In genomic region chr19:4140237-4140711, GRCh38 we compare ENCODE assay signal across 8 cellular contexts. TPM values are rescaled to one million over a fixed set of nuclear protein-coding genes. Genes with fewer than 3 reads are reported as not detected.
A peak's percentile ranks its signal among the peaks of the same experiment; 100 is the strongest.
DNase-seq lines count a peak whose midpoint lies in the region; ATAC-seq and TF ChIP-seq lines count a peak whose summit lies in the region.

No MANE protein-coding gene starts in this region.

- H3K27ac Mint-ChIP-seq in Caco-2 (ENCODE audit: unreplicated experiment) (no peak overlapping the region), glutamatergic neuron (ENCODE audit: unreplicated experiment) (no peak overlapping the region)
- H3K27ac Mint-ChIP-seq in activated CD8-positive, alpha-beta T cell treated with anti-CD3 and anti-CD28 coated beads, Interleukin-2, amount 10 ng/mL, durations not matched to agents 7 days and 5 days, result no peak overlapping the region

- peak; percentile 86 for ATAC-seq in activated CD8-positive, alpha-beta T cell treated with anti-CD3 and anti-CD28 coated beads, Interleukin-2, amount 10 ng/mL, durations not matched to agents 7 days and 5 days
- ATAC-seq in psoas muscle, result peak; percentile 71 to 90 (median 80)
- no peak for ATAC-seq in HG03135 (IDR thresholded peaks at IDR 0.05; ENCODE audit: unreplicated experiment)
- ATAC-seq in GM21723 (IDR thresholded peaks at IDR 0.05; ENCODE audit: unreplicated experiment), result no peak

- H3K9me3 Mint-ChIP-seq in Caco-2 (ENCODE audit: unreplicated experiment) (no peaks in the 10 kb centered on the region), glutamatergic neuron (ENCODE audit: unreplicated experiment) (peaks cover 4% of the 10 kb centered on the region)
- H3K9me3 Mint-ChIP-seq in activated CD8-positive, alpha-beta T cell treated with anti-CD3 and anti-CD28 coated beads, Interleukin-2, amount 10 ng/mL, durations not matched to agents 7 days and 5 days (ENCODE audit: insufficient read depth), result no peaks in the 10 kb centered on the region

- CTCF ChIA-PET in Caco-2 (lab: Charles Lee), result interaction anchor here (0.5 to 1.8 kb wide), 20 partner anchors 8 to 1663 kb away, joined by 3 to 15 read pairs (median 3); partner anchors contain the start of genes DAPK3, KDM4B and YJU2
- CTCF ChIA-PET in activated CD8-positive, alpha-beta T cell treated with anti-CD3 and anti-CD28 coated beads, Interleukin-2, amount 10 ng/mL, durations not matched to agents 7 days and 5 days (lab: Charles Lee), result interaction anchor here (0.6 to 3.3 kb wide), 42 partner anchors 11 to 492 kb away, joined by 3 to 36 read pairs (median 5); partner anchors contain the start of genes CREB3L3, EEF2 and ZBTB7A

- H3K27me3 ChIP-seq in Caco-2 (replicated peaks; ENCODE audit: control insufficient read depth, insufficient read depth, low read length), result no peaks in the 10 kb centered on the region
- H3K27me3 ChIP-seq in HAP-1 (ENCODE audit: low read depth), result peaks cover 4% of the 10 kb centered on the region; the same call in 1 of the 2 replicates
- H3K27me3 ChIP-seq in psoas muscle (ENCODE audit: insufficient read depth in 3 of 3, low read length in 2 of 3), result peaks cover 0 to 2% (median 0%) of the 10 kb centered on the region in 3 donors

- WGBS in psoas muscle, 3 donors, result 25 to 29% (median 28%) methylated on average over 12 of the region's 12 CpGs

- intact Hi-C loops in Caco-2 (cut with micrococcal nuclease; ENCODE audit: unreplicated experiment) (no loop called here), psoas muscle (cut with DNase I) (loop anchor here in 1 of 2 donors (5.0 kb wide), 1 partner anchor 67 kb away; no protein-coding TSS in a partner anchor)

- no TSS peak for BruUV-seq in Caco-2 (replicated peaks; lab: Mats Ljungman, UMichigan)

- H3K36me3 ChIP-seq in Caco-2 (ENCODE audit: control insufficient read depth, insufficient read depth, low read length) (no peaks in the 10 kb centered on the region), HAP-1 (replicated peaks) (no peaks in the 10 kb centered on the region), psoas muscle (ENCODE audit: insufficient read depth in 1 of 2, low read depth in 1 of 2) (no peaks in the 10 kb centered on the region)

- peaks cover 4% of the 10 kb centered on the region for H3K36me3 Mint-ChIP-seq in Caco-2 (ENCODE audit: insufficient read depth, unreplicated experiment)
- H3K36me3 Mint-ChIP-seq in activated CD8-positive, alpha-beta T cell treated with anti-CD3 and anti-CD28 coated beads, Interleukin-2, amount 10 ng/mL, durations not matched to agents 7 days and 5 days (ENCODE audit: low read depth), result no peaks in the 10 kb centered on the region
- no peaks in the 10 kb centered on the region for H3K36me3 Mint-ChIP-seq in glutamatergic neuron (ENCODE audit: unreplicated experiment)

- no peak overlapping the region for H3K4me3 Mint-ChIP-seq in Caco-2 (ENCODE audit: unreplicated experiment)
- peak overlapping the region; percentile 5 for H3K4me3 Mint-ChIP-seq in activated CD8-positive, alpha-beta T cell treated with anti-CD3 and anti-CD28 coated beads, Interleukin-2, amount 10 ng/mL, durations not matched to agents 7 days and 5 days
- no peak overlapping the region for H3K4me3 Mint-ChIP-seq in glutamatergic neuron (ENCODE audit: unreplicated experiment)

- TF ChIP-seq CTCF in Caco-2 (IDR thresholded peaks at IDR 0.05; ENCODE audit: insufficient read depth in 1 of 2, low read depth in 1 of 2, low read length in 1 of 2, severe bottlenecking in 1 of 2, unreplicated experiment in 1 of 2) (peak; percentile 34 to 75), glutamatergic neuron (IDR thresholded peaks at IDR 0.05; ENCODE audit: partially characterized antibody, unreplicated experiment) (no peak), psoas muscle (IDR thresholded peaks at IDR 0.05) (peak; percentile 60)

- H3K27me3 Mint-ChIP-seq in Caco-2 (ENCODE audit: insufficient read depth, unreplicated experiment) (no peaks in the 10 kb centered on the region), glutamatergic neuron (ENCODE audit: unreplicated experiment) (peaks cover 2% of the 10 kb centered on the region)
- peaks cover 9% of the 10 kb centered on the region for H3K27me3 Mint-ChIP-seq in activated CD8-positive, alpha-beta T cell treated with anti-CD3 and anti-CD28 coated beads, Interleukin-2, amount 10 ng/mL, durations not matched to agents 7 days and 5 days (ENCODE audit: low read depth)

- in situ Hi-C loops in HAP-1 (cut with MboI; ENCODE audit: low sequenced_read_pairs), result no loop called here

- H3K4me1 Mint-ChIP-seq in Caco-2 (ENCODE audit: low read depth, unreplicated experiment) (peaks cover 8% of the 10 kb centered on the region), glutamatergic neuron (ENCODE audit: low read depth, unreplicated experiment) (no peaks in the 10 kb centered on the region)
- peaks cover 15% of the 10 kb centered on the region for H3K4me1 Mint-ChIP-seq in activated CD8-positive, alpha-beta T cell treated with anti-CD3 and anti-CD28 coated beads, Interleukin-2, amount 10 ng/mL, durations not matched to agents 7 days and 5 days (ENCODE audit: low read depth)

- POLR2A ChIA-PET in Caco-2 (lab: Charles Lee), result interaction anchor here (0.6 to 1.0 kb wide), 2 partner anchors 9 to 970 kb away, joined by 3 to 4 read pairs; no protein-coding TSS in a partner anchor
- POLR2A ChIA-PET in activated CD8-positive, alpha-beta T cell treated with anti-CD3 and anti-CD28 coated beads, Interleukin-2, amount 10 ng/mL, durations not matched to agents 7 days and 5 days (lab: Charles Lee), result interaction anchor here (1.0 to 1.4 kb wide), 2 partner anchors 51 to 155 kb away, joined by 5 read pairs; partner anchors contain the start of gene EEF2

- H3K27ac ChIP-seq in psoas muscle, result no peak overlapping the region

- no peaks in the 10 kb centered on the region for H3K9me3 ChIP-seq in Caco-2
- H3K9me3 ChIP-seq in HAP-1, result no peaks in the 10 kb centered on the region
- H3K9me3 ChIP-seq in psoas muscle, result no peaks in the 10 kb centered on the region

- H3K4me3 ChIP-seq in Caco-2 (ENCODE audit: low read depth, low read length) (no peak overlapping the region), HAP-1 (no peak overlapping the region), psoas muscle (no peak overlapping the region)

- H3K4me1 ChIP-seq in Caco-2 (peaks cover 10% of the 10 kb centered on the region), HAP-1 (no peaks in the 10 kb centered on the region), psoas muscle (no peaks in the 10 kb centered on the region)

- DNase-seq in Caco-2, result peak; percentile 60 to 61
- peak; percentile 76 to 80 for DNase-seq in HAP-1 (ENCODE audit: low spot score in 2 of 2)
- DNase-seq in NCI-H524 (lab: John Stamatoyannopoulos, UW), result peak; percentile 52 to 76
- DNase-seq in activated CD8-positive, alpha-beta T cell treated with anti-CD3 and anti-CD28 coated beads, Interleukin-2, amount 10 ng/mL, durations not matched to agents 7 days and 5 days, result peak; percentile 54
- peak; percentile 49 for DNase-seq in glutamatergic neuron
- no peak for DNase-seq in psoas muscle

RNA-seq across cellular contexts. Expression of gene CREB3L3, which starts 13.2 kb away (rescaled TPM):
- total RNA-seq in Caco-2 (2022) (1.1 and 2.3 TPM in 2 replicates), glutamatergic neuron (ENCODE audit: unreplicated experiment) (not detected), psoas muscle (not detected)
- total RNA-seq in activated CD8-positive, alpha-beta T cell treated with anti-CD3 and anti-CD28 coated beads, Interleukin-2, amount 10 ng/mL, durations not matched to agents 7 days and 5 days, result under 1 TPM; 0.16 to 0.18 TPM
- under 1 TPM in 2 of 3 donors, not detected in 1; 0.04 to 0.22 TPM for polyA plus RNA-seq in psoas muscle

RNA-seq across cellular contexts. Expression of gene MAP2K2, which starts 16.4 kb away (rescaled TPM):
- total RNA-seq in Caco-2 (2022) (149 and 163 TPM in 2 replicates), glutamatergic neuron (ENCODE audit: unreplicated experiment) (148 TPM), psoas muscle (100 to 1,000 TPM; 136 to 192 (median 151) TPM)
- 100 to 1,000 TPM; 218 to 234 TPM for total RNA-seq in activated CD8-positive, alpha-beta T cell treated with anti-CD3 and anti-CD28 coated beads, Interleukin-2, amount 10 ng/mL, durations not matched to agents 7 days and 5 days
- polyA plus RNA-seq in psoas muscle, result 100 to 1,000 TPM; 189 to 290 (median 207) TPM

RNA-seq across cellular contexts. Expression of gene SIRT6, which starts 42.1 kb away (rescaled TPM):
- total RNA-seq in Caco-2 (2022) (18.2 and 20.1 TPM in 2 replicates), glutamatergic neuron (ENCODE audit: unreplicated experiment) (48.3 TPM), psoas muscle (10 to 100 TPM in 3 of 4 donors, 1 to 10 TPM in 1; 8.4 to 13.1 (median 11.4) TPM)
- 10 to 100 TPM; 30.8 to 40.4 TPM for total RNA-seq in activated CD8-positive, alpha-beta T cell treated with anti-CD3 and anti-CD28 coated beads, Interleukin-2, amount 10 ng/mL, durations not matched to agents 7 days and 5 days
- 10 to 100 TPM; 15.0 to 23.5 (median 22.9) TPM for polyA plus RNA-seq in psoas muscle

RNA-seq across cellular contexts. Expression of gene ANKRD24, which starts 42.2 kb away (rescaled TPM):
- total RNA-seq in Caco-2 (2022) (0.16 and 0.39 TPM in 2 replicates), glutamatergic neuron (ENCODE audit: unreplicated experiment) (6.1 TPM), psoas muscle (1 to 10 TPM in 2 of 4 donors, under 1 TPM in 2; 0.36 to 2.7 (median 0.84) TPM)
- under 1 TPM; 0.68 to 0.73 TPM for total RNA-seq in activated CD8-positive, alpha-beta T cell treated with anti-CD3 and anti-CD28 coated beads, Interleukin-2, amount 10 ng/mL, durations not matched to agents 7 days and 5 days
- under 1 TPM; 0.34 to 0.74 (median 0.41) TPM for polyA plus RNA-seq in psoas muscle

Comparison
In these comparisons a context has a peak if more than half of its experiments do, and no peak if none do; other contexts are left out.
1. DNase-seq: peak in Caco-2 (2 of 2), HAP-1 (2 of 2), NCI-H524 (2 of 2), activated CD8-positive, alpha-beta T cell treated with anti-CD3 and anti-CD28 coated beads, Interleukin-2, amount 10 ng/mL, durations not matched to agents 7 days and 5 days (single experiment) and glutamatergic neuron (single experiment); none in psoas muscle (0 of 2).
2. ATAC-seq: peak in activated CD8-positive, alpha-beta T cell treated with anti-CD3 and anti-CD28 coated beads, Interleukin-2, amount 10 ng/mL, durations not matched to agents 7 days and 5 days (single experiment) and psoas muscle (4 of 4); none in HG03135 (single experiment) and GM21723 (single experiment).